In genomic region chr2:12819098-12819465, GRCh38 we compare ENCODE assay signal across 8 cellular contexts.
DNase-seq lines count a peak whose midpoint lies in the region; ATAC-seq and TF ChIP-seq lines count a peak whose summit lies in the region.

No MANE protein-coding gene starts in this region.

- H3K9me3 ChIP-seq in ascending aorta: no peaks in the 10 kb centered on the region

- CTCF ChIA-PET in activated naive CD4-positive, alpha-beta T cell treated with anti-CD3 and anti-CD28 coated beads for 36 hours (lab: Charles Lee): no interaction called here
- CTCF ChIA-PET in T-cell (lab: Charles Lee): no interaction called here

- H3K4me1 ChIP-seq in ascending aorta: peaks cover 6 to 10% of the 10 kb centered on the region in 2 donors

- peaks cover 45% of the 10 kb centered on the region for H3K4me1 Mint-ChIP-seq in activated naive CD4-positive, alpha-beta T cell treated with anti-CD3 and anti-CD28 coated beads for 36 hours (ENCODE audit: low read depth)
- H3K4me1 Mint-ChIP-seq in T-cell: peaks cover 48 to 64% (median 52%) of the 10 kb centered on the region in 3 donors

- POLR2A ChIA-PET in T-cell (lab: Charles Lee): no interaction called here

- no peak overlapping the region for H3K4me3 ChIP-seq in HL-60 (replicated peaks; ENCODE audit: insufficient read depth, low read length)
- peak overlapping the region in 1 of 2 donors; percentile 33 for H3K4me3 ChIP-seq in ascending aorta

- TF ChIP-seq CTCF in HL-60 (IDR thresholded peaks at IDR 0.05; ENCODE audit: insufficient read depth, low read length) (no peak), ascending aorta (IDR thresholded peaks at IDR 0.05) (no peak)

- ATAC-seq in T-cell (replicated peaks in 1 of 4): no peak

- no peak overlapping the region for H3K4me3 Mint-ChIP-seq in activated naive CD4-positive, alpha-beta T cell treated with anti-CD3 and anti-CD28 coated beads for 36 hours
- peak overlapping the region in 1 of 3 donors; percentile 16 for H3K4me3 Mint-ChIP-seq in T-cell

- H3K27me3 ChIP-seq in HL-60 (ENCODE audit: insufficient read depth, poor library complexity, severe bottlenecking) (no peaks in the 10 kb centered on the region), ascending aorta (no peaks in the 10 kb centered on the region)

- H3K36me3 ChIP-seq in ascending aorta: no peaks in the 10 kb centered on the region

- DNase-seq in HL-60 (ENCODE audit: low read depth in 1 of 2, low spot score in 1 of 2) (peak; percentile 32 to 78), ascending aorta (ENCODE audit: low spot score in 2 of 2) (peak; percentile 17 to 94), iris pigment epithelial cell (ENCODE audit: low read depth) (peak; percentile 100), stromal cell of bone marrow (ENCODE audit: low read depth) (peak; percentile 99), OCI-M2 (lab: John Stamatoyannopoulos, UW; ENCODE audit: unreplicated experiment) (no peak), T-cell (no peak)
- no peak for DNase-seq in effector CD4-positive, alpha-beta T cell
- no peak for DNase-seq in activated naive CD4-positive, alpha-beta T cell treated with anti-CD3 and anti-CD28 coated beads for 36 hours

- no peak overlapping the region for H3K27ac ChIP-seq in HL-60 (replicated peaks)
- H3K27ac ChIP-seq in ascending aorta: peak overlapping the region; percentile 78 to 83

- no peaks in the 10 kb centered on the region for H3K27me3 Mint-ChIP-seq in activated naive CD4-positive, alpha-beta T cell treated with anti-CD3 and anti-CD28 coated beads for 36 hours (ENCODE audit: low read depth)
- H3K27me3 Mint-ChIP-seq in T-cell: peaks cover 4 to 12% of the 10 kb centered on the region in 2 donors

- H3K9me3 Mint-ChIP-seq in activated naive CD4-positive, alpha-beta T cell treated with anti-CD3 and anti-CD28 coated beads for 36 hours: no peaks in the 10 kb centered on the region
- H3K9me3 Mint-ChIP-seq in T-cell: no peaks in the 10 kb centered on the region

- no peaks in the 10 kb centered on the region for H3K36me3 Mint-ChIP-seq in activated naive CD4-positive, alpha-beta T cell treated with anti-CD3 and anti-CD28 coated beads for 36 hours (ENCODE audit: low read depth)
- no peaks in the 10 kb centered on the region for H3K36me3 Mint-ChIP-seq in T-cell

- intact Hi-C loops in ascending aorta (cut with DNase I): loop anchor here (2.0 to 10.0 kb wide), 4 partner anchors 87 to 956 kb away; no protein-coding TSS in a partner anchor
- intact Hi-C loops in activated naive CD4-positive, alpha-beta T cell treated with anti-CD3 and anti-CD28 coated beads for 36 hours (cut with micrococcal nuclease): no loop called here

- no peak overlapping the region for H3K27ac Mint-ChIP-seq in activated naive CD4-positive, alpha-beta T cell treated with anti-CD3 and anti-CD28 coated beads for 36 hours
- no peak overlapping the region for H3K27ac Mint-ChIP-seq in T-cell

Comparison
In these comparisons a context has a peak if more than half of its experiments do, and no peak if none do; other contexts are left out.
1. DNase-seq: peak in HL-60 (2 of 2), ascending aorta (2 of 2), iris pigment epithelial cell (single experiment) and stromal cell of bone marrow (single experiment); none in effector CD4-positive, alpha-beta T cell (single experiment), OCI-M2 (single experiment), activated naive CD4-positive, alpha-beta T cell treated with anti-CD3 and anti-CD28 coated beads for 36 hours (single experiment) and T-cell (0 of 34).